ENCODE assay signal across 23 cellular contexts in genomic region chr5:116732591-116732990, GRCh38.
"Had no signal": no experiment of that assay in that cellular context is flagged by ENCODE, and none has a peak within 500 bp of the region (broad histone marks: within the 10 kb centered on the region; RNA-seq: fewer than 3 reads in every experiment).

No MANE protein-coding gene starts in this region.

- H3K4me2 ChIP-seq: neural progenitor cell had no signal

- H3K4me1 ChIP-seq: parathyroid adenoma, psoas muscle, right lobe of liver, uterus had no signal

- H3K79me2 ChIP-seq: parathyroid adenoma had no signal

- H3K4me3 ChIP-seq: neural progenitor cell, ovary, psoas muscle, right lobe of liver, sigmoid colon, stomach, thoracic aorta, thyroid gland, tibial nerve, upper lobe of right lung, uterus had no signal

- H3K27ac ChIP-seq: neural progenitor cell, ovary, parathyroid adenoma, psoas muscle, right lobe of liver, stomach, thoracic aorta, thyroid gland, tibial nerve, upper lobe of right lung, uterus had no signal

- H3K36me3 ChIP-seq: neural progenitor cell, ovary, right lobe of liver, sigmoid colon, stomach, thoracic aorta, thyroid gland, tibial nerve, upper lobe of right lung, uterus had no signal

- H3K9ac ChIP-seq: neural progenitor cell, parathyroid adenoma had no signal

- DNase-seq: natural killer cell; occipital lobe; ovary; posterior cingulate gyrus; psoas muscle; right cardiac atrium; right lobe of liver; sigmoid colon; small intestine; stimulated activated CD4-positive, alpha-beta T cell treated with anti-CD3 and anti-CD28 coated beads, Interleukin-15, amount 100 ng/mL, for 24 hours; stimulated activated CD4-positive, alpha-beta T cell treated with anti-CD3 and anti-CD28 coated beads, Interleukin-2, amount 100 ng/mL, for 24 hours; stimulated activated CD4-positive, alpha-beta T cell treated with anti-CD3 and anti-CD28 coated beads, Interleukin-2, amount 100 ng/mL, for 48 hours; stimulated activated CD4-positive, alpha-beta T cell treated with anti-CD3 and anti-CD28 coated beads, Interleukin-4, amount 100 ng/mL, for 24 hours; stimulated activated naive B cell treated with anti-CD40 and anti-IgM and Interleukin-4, amounts not matched to agents 10 μg/mL and 1 μg/mL and 100 μg/mL, for 72 hours; stimulated activated naive CD4-positive, alpha-beta T cell treated with Interleukin-2 at 50 U/mL for 16 hours; stomach; thyroid gland; upper lobe of right lung; uterus had no signal

- H3K27me3 ChIP-seq: neural progenitor cell, ovary, right lobe of liver, sigmoid colon, stomach, thyroid gland, tibial nerve, upper lobe of right lung, uterus had no signal
